15 cellular contexts compared by ENCODE assay signal in genomic region chr22:48699531-48699930, GRCh38.
DNase-seq lines count a peak whose midpoint lies in the region; ATAC-seq and TF ChIP-seq lines count a peak whose summit lies in the region.
"Had no signal": no experiment of that assay in that cellular context is flagged by ENCODE, and none has a peak within 500 bp of the region (broad histone marks: within the 10 kb centered on the region; RNA-seq: fewer than 3 reads in every experiment).

No MANE protein-coding gene starts in this region.

- H3K27ac ChIP-seq in BLaER1 treated with 17β-estradiol and CSF1 and Interleukin-3, amounts not matched to agents 10 nM and 100 nM, result peak overlapping the region in 2 of 11 experiments; percentile 90 to 92; a peak in 1 of 22 replicates
- H3K27ac ChIP-seq in neural cell (ENCODE audit: low read length) (peak overlapping the region; percentile 28), tibial nerve (peak overlapping the region; percentile 41 to 91 (median 72))
- no peak overlapping the region for H3K27ac ChIP-seq in naive thymus-derived CD4-positive, alpha-beta T cell (ENCODE audit: low read depth, low read length)
- H3K27ac ChIP-seq: GM23248 had no signal

- H3K4me2 ChIP-seq in BLaER1 treated with 17β-estradiol and CSF1 and Interleukin-3, amounts not matched to agents 10 nM and 100 nM, result peak overlapping the region in 8 of 11 experiments; percentile 73 to 87 (median 82); a peak in 11 of 22 replicates
- no peak overlapping the region for H3K4me2 ChIP-seq in neural cell (ENCODE audit: low read length)

- no peaks in the 10 kb centered on the region for H3K79me2 ChIP-seq in neural cell (replicated peaks; ENCODE audit: insufficient read depth, low read length)

- no peaks in the 10 kb centered on the region for H3K36me3 ChIP-seq in BLaER1 treated with 17β-estradiol and CSF1 and Interleukin-3, amounts not matched to agents 10 nM and 100 nM
- no peaks in the 10 kb centered on the region for H3K36me3 ChIP-seq in neural cell (ENCODE audit: insufficient read depth, low read length)
- H3K36me3 ChIP-seq in tibial nerve, result no peaks in the 10 kb centered on the region
- no peaks in the 10 kb centered on the region for H3K36me3 ChIP-seq in naive thymus-derived CD4-positive, alpha-beta T cell (ENCODE audit: control insufficient read depth in 2 of 3, insufficient read depth in 3 of 3, low read length in 3 of 3)
- H3K36me3 ChIP-seq: BE2C had no signal

- H4K20me1 ChIP-seq in BLaER1 treated with 17β-estradiol and CSF1 and Interleukin-3, amounts not matched to agents 10 nM and 100 nM, result peaks cover 0 to 60% (median 0%) of the 10 kb centered on the region in 11 experiments; a peak in 3 of 22 replicates
- H4K20me1 ChIP-seq in neural cell (ENCODE audit: insufficient read depth), result no peaks in the 10 kb centered on the region

- CTCF ChIA-PET in naive thymus-derived CD4-positive, alpha-beta T cell (lab: Charles Lee), result no interaction called here

- POLR2A ChIA-PET in naive thymus-derived CD4-positive, alpha-beta T cell (lab: Charles Lee), result no interaction called here

- H2AFZ ChIP-seq in neural cell (ENCODE audit: low read depth, low read length), result no peak overlapping the region
- H2AFZ ChIP-seq: GM23248 had no signal

- H3F3A ChIP-seq in neural cell (ENCODE audit: insufficient read depth, low read length, poor library complexity, severe bottlenecking), result no peaks in the 10 kb centered on the region

- no peak for TF ChIP-seq POLR2A in tibial nerve (IDR thresholded peaks at IDR 0.05)

- TF ChIP-seq EP300 in neural cell (conservative IDR thresholded peaks at IDR 0.05; ENCODE audit: poor library complexity, severe bottlenecking) (peak; percentile 22), tibial nerve (IDR thresholded peaks at IDR 0.05) (no peak)

- H3K4me1 Mint-ChIP-seq in naive thymus-derived CD4-positive, alpha-beta T cell, result no peaks in the 10 kb centered on the region

- no peaks in the 10 kb centered on the region for H3K27me3 ChIP-seq in BLaER1 treated with 17β-estradiol and CSF1 and Interleukin-3, amounts not matched to agents 10 nM and 100 nM
- H3K27me3 ChIP-seq in neural cell (ENCODE audit: insufficient read depth, low read depth, low read length) (no peaks in the 10 kb centered on the region), tibial nerve (no peaks in the 10 kb centered on the region)
- H3K27me3 ChIP-seq in naive thymus-derived CD4-positive, alpha-beta T cell (ENCODE audit: control insufficient read depth in 2 of 2, insufficient read depth in 2 of 2, low read length in 2 of 2), result no peaks in the 10 kb centered on the region
- H3K27me3 ChIP-seq: BE2C had no signal

- no peak for TF ChIP-seq RAD21 in neural cell (conservative IDR thresholded peaks at IDR 0.05)

- ATAC-seq in HG02588 (IDR thresholded peaks at IDR 0.05; ENCODE audit: unreplicated experiment), result no peak
- no peak for ATAC-seq in naive thymus-derived CD4-positive, alpha-beta T cell
- ATAC-seq: CD8-positive, alpha-beta T cell had no signal

- no peaks in the 10 kb centered on the region for H3K36me3 Mint-ChIP-seq in naive thymus-derived CD4-positive, alpha-beta T cell
- H3K36me3 Mint-ChIP-seq: CD14-positive monocyte; CD8-positive, alpha-beta T cell had no signal

- H3K9me2 ChIP-seq in neural cell (ENCODE audit: insufficient read depth, low read length), result no peaks in the 10 kb centered on the region

- H3K4me1 ChIP-seq in BLaER1 treated with 17β-estradiol and CSF1 and Interleukin-3, amounts not matched to agents 10 nM and 100 nM, result peaks cover 35 to 54% (median 51%) of the 10 kb centered on the region in 10 experiments
- peaks cover 0 to 61% (median 29%) of the 10 kb centered on the region in 4 donors for H3K4me1 ChIP-seq in tibial nerve
- no peaks in the 10 kb centered on the region for H3K4me1 ChIP-seq in naive thymus-derived CD4-positive, alpha-beta T cell (ENCODE audit: control insufficient read depth in 2 of 2, insufficient read depth in 2 of 2, low read length in 2 of 2)
- H3K4me1 ChIP-seq: BE2C had no signal

- DNase-seq in NCI-H82 (lab: John Stamatoyannopoulos, UW) (peak; percentile 63), tibial nerve (ENCODE audit: low spot score in 2 of 2) (no peak), HuH-7.5 (ENCODE audit: low spot score) (no peak)
- no peak for DNase-seq in naive thymus-derived CD4-positive, alpha-beta T cell
- DNase-seq: BE2C; CD8-positive, alpha-beta T cell; COR-L47; DMS153; DMS79 treated with DMSO at 0.1 percent for 48 hours; EL; GM23248 had no signal

- H3K9me3 ChIP-seq in BLaER1 treated with 17β-estradiol and CSF1 and Interleukin-3, amounts not matched to agents 10 nM and 100 nM (replicated peaks in 1 of 11), result no peaks in the 10 kb centered on the region
- H3K9me3 ChIP-seq in neural cell (ENCODE audit: low read length) (no peaks in the 10 kb centered on the region), tibial nerve (no peaks in the 10 kb centered on the region)
- no peaks in the 10 kb centered on the region for H3K9me3 ChIP-seq in naive thymus-derived CD4-positive, alpha-beta T cell (ENCODE audit: control insufficient read depth in 2 of 3, low read length in 3 of 3)

- no peak overlapping the region for H3K4me3 ChIP-seq in BLaER1 treated with 17β-estradiol and CSF1 and Interleukin-3, amounts not matched to agents 10 nM and 100 nM
- peak overlapping the region; percentile 4 for H3K4me3 ChIP-seq in neural cell (ENCODE audit: low read length)
- no peak overlapping the region for H3K4me3 ChIP-seq in tibial nerve
- no peak overlapping the region for H3K4me3 ChIP-seq in naive thymus-derived CD4-positive, alpha-beta T cell (ENCODE audit: low read length)
- H3K4me3 ChIP-seq: GM23248 had no signal

- 0 out of 22 replicates have a peak overlapping the region, but pooled peaks of 1 of the 11 experiments have one; percentile 78 for H3K9ac ChIP-seq in BLaER1 treated with 17β-estradiol and CSF1 and Interleukin-3, amounts not matched to agents 10 nM and 100 nM
- H3K9ac ChIP-seq in neural cell (ENCODE audit: low read length), result no peak overlapping the region
- H3K9ac ChIP-seq: GM23248 had no signal

- H3K27me3 Mint-ChIP-seq in naive thymus-derived CD4-positive, alpha-beta T cell, result no peaks in the 10 kb centered on the region

- peaks cover 0 to 1% (median 0%) of the 10 kb centered on the region in 11 donors for H3K9me3 Mint-ChIP-seq in naive thymus-derived CD4-positive, alpha-beta T cell
- H3K9me3 Mint-ChIP-seq: CD8-positive, alpha-beta T cell had no signal

- H3K27ac Mint-ChIP-seq in naive thymus-derived CD4-positive, alpha-beta T cell, result no peak overlapping the region
- H3K27ac Mint-ChIP-seq: CD14-positive monocyte; CD8-positive, alpha-beta T cell had no signal

- intact Hi-C loops in naive thymus-derived CD4-positive, alpha-beta T cell (cut with micrococcal nuclease), result no loop called here

- no peak overlapping the region for H3K4me3 Mint-ChIP-seq in naive thymus-derived CD4-positive, alpha-beta T cell
- H3K4me3 Mint-ChIP-seq: CD14-positive monocyte; CD8-positive, alpha-beta T cell had no signal

- no peak for TF ChIP-seq CTCF in neural cell (IDR thresholded peaks at IDR 0.05; ENCODE audit: poor library complexity, severe bottlenecking)
- TF ChIP-seq CTCF in tibial nerve (IDR thresholded peaks at IDR 0.05), result no peak

- WGBS in tibial nerve, 2 donors, result 60 to 65% methylated on average over 16 of the region's 16 CpGs

TF ChIP-seq in neural cell, 6 proteins besides CTCF, POLR2A, EP300 and RAD21:
- TF ChIP-seq REST (IDR thresholded peaks at IDR 0.05; ENCODE audit: borderline replicate concordance) (peak; percentile 34), SMC3 (conservative IDR thresholded peaks at IDR 0.05; ENCODE audit: poor library complexity) (no peak), POLR2AphosphoS5 (IDR thresholded peaks at IDR 0.05) (peak; percentile 17), EZH2 (IDR thresholded peaks at IDR 0.05; ENCODE audit: borderline replicate concordance, insufficient read depth, low read length, poor library complexity, severe bottlenecking) (no peak)
